Comparison of ENCODE assay signal across 20 cellular contexts in genomic region chr20:62413025-62413580, GRCh38. TPM values are rescaled to one million over a fixed set of nuclear protein-coding genes. Genes with fewer than 3 reads are reported as not detected.
DNase-seq lines count a peak whose midpoint lies in the region; ATAC-seq, FAIRE-seq and TF ChIP-seq lines count a peak whose summit lies in the region.
"Had no signal": no experiment of that assay in that cellular context is flagged by ENCODE, and none has a peak within 500 bp of the region (broad histone marks: within the 10 kb centered on the region; RNA-seq: fewer than 3 reads in every experiment).

No MANE protein-coding gene starts in this region.

- H2AK5ac ChIP-seq in H1 (ENCODE audit: low read depth, low read length) = no peak overlapping the region
- H2AK5ac ChIP-seq in neuronal stem cell (ENCODE audit: low read depth, low read length) = peak overlapping the region; percentile 84

- no peak overlapping the region for H2BK20ac ChIP-seq in H1 (ENCODE audit: low read length)

- POLR2A ChIA-PET in H1 (lab: Charles Lee; ENCODE audit: partially characterized antibody) = no interaction called here

- no peak overlapping the region for H2BK120ac ChIP-seq in H1 (replicated peaks; ENCODE audit: low read depth, low read length)
- H2BK120ac ChIP-seq in neuronal stem cell (ENCODE audit: low read depth, low read length) = no peak overlapping the region

- no peak overlapping the region for H3K56ac ChIP-seq in H1 (replicated peaks; ENCODE audit: insufficient read length, low read depth, low read length)

- no peak overlapping the region for H2AFZ ChIP-seq in H1 (ENCODE audit: low read length)
- H2AFZ ChIP-seq in neuronal stem cell (ENCODE audit: low read length) = no peak overlapping the region
- H2AFZ ChIP-seq in mammary epithelial cell (ENCODE audit: low read depth, low read length) = no peak overlapping the region

- H3K79me1 ChIP-seq in H1 (ENCODE audit: low read depth, low read length) (no peaks in the 10 kb centered on the region), neuronal stem cell (ENCODE audit: low read depth, low read length) (no peaks in the 10 kb centered on the region)

- no peak overlapping the region for H4K5ac ChIP-seq in H1 (ENCODE audit: insufficient read length, low read depth, low read length)

- H3K36me3 ChIP-seq in H1 (ENCODE audit: control insufficient read depth in 2 of 4, insufficient read depth in 4 of 4, low read length in 3 of 4) = no peaks in the 10 kb centered on the region
- H3K36me3 ChIP-seq in neuronal stem cell (replicated peaks in 1 of 2; ENCODE audit: control insufficient read depth in 2 of 2, insufficient read depth in 2 of 2, low read length in 2 of 2) = no peaks in the 10 kb centered on the region
- no peaks in the 10 kb centered on the region for H3K36me3 ChIP-seq in mammary epithelial cell (ENCODE audit: insufficient read depth, low read length)
- H3K36me3 ChIP-seq: BLaER1 treated with 17β-estradiol and CSF1 and Interleukin-3, amounts not matched to agents 10 nM and 100 nM had no signal

- no peak for TF ChIP-seq POLR2A in H1 (IDR thresholded peaks at IDR 0.05; ENCODE audit: control extremely low read depth in 1 of 2, low read depth in 2 of 2, low read length in 2 of 2)

- H4K91ac ChIP-seq in H1 (replicated peaks; ENCODE audit: insufficient read length, low read length) (no peak overlapping the region), neuronal stem cell (ENCODE audit: low read depth, low read length, poor library complexity) (no peak overlapping the region)

- no peak for TF ChIP-seq RAD21 in H1 (IDR thresholded peaks at IDR 0.05 in 1 of 2, conservative IDR thresholded peaks at IDR 0.05 in 1 of 2; ENCODE audit: low read depth in 2 of 2, low read length in 2 of 2)

- H4K20me1 ChIP-seq in H1 (replicated peaks in 1 of 2; ENCODE audit: control insufficient read depth in 1 of 2, insufficient read depth in 2 of 2, low read length in 2 of 2) (peaks cover 0 to 2% of the 10 kb centered on the region in 2 experiments), mammary epithelial cell (ENCODE audit: insufficient read depth, low read length) (no peaks in the 10 kb centered on the region)

- no peak overlapping the region for H3K18ac ChIP-seq in H1 (ENCODE audit: extremely low read depth, low read length)
- no peak overlapping the region for H3K18ac ChIP-seq in neuronal stem cell (ENCODE audit: low read length)

- intact Hi-C loops in mammary epithelial cell (cut with micrococcal nuclease) = no loop called here

- H2BK12ac ChIP-seq in H1 (ENCODE audit: low read depth, low read length) (no peak overlapping the region), neuronal stem cell (ENCODE audit: low read length) (no peak overlapping the region)

- TF ChIP-seq EP300 in H1 (IDR thresholded peaks at IDR 0.05; ENCODE audit: borderline replicate concordance in 1 of 2, low read depth in 2 of 2, low read length in 2 of 2) = no peak

- H3K23ac ChIP-seq in H1 (ENCODE audit: insufficient read length) (no peak overlapping the region), neuronal stem cell (ENCODE audit: low read depth, low read length, poor library complexity) (no peak overlapping the region)

- no peaks in the 10 kb centered on the region for H3K9me3 ChIP-seq in H1 (ENCODE audit: insufficient read depth in 2 of 2, low read depth in 1 of 2, low read length in 1 of 2)
- H3K9me3 ChIP-seq in neuronal stem cell (replicated peaks in 1 of 2; ENCODE audit: control insufficient read depth in 2 of 2, insufficient read depth in 1 of 2, low read depth in 1 of 2, low read length in 2 of 2) = no peaks in the 10 kb centered on the region
- no peaks in the 10 kb centered on the region for H3K9me3 ChIP-seq in mammary epithelial cell (replicated peaks; ENCODE audit: insufficient read depth, low read length)
- H3K9me3 ChIP-seq: BLaER1 treated with 17β-estradiol and CSF1 and Interleukin-3, amounts not matched to agents 10 nM and 100 nM had no signal

- H2BK15ac ChIP-seq in H1 (ENCODE audit: low read length) = no peak overlapping the region
- no peak overlapping the region for H2BK15ac ChIP-seq in neuronal stem cell (ENCODE audit: low read length)

- H3K14ac ChIP-seq in H1 (ENCODE audit: insufficient read length) (no peak overlapping the region), neuronal stem cell (ENCODE audit: low read length) (peak overlapping the region; percentile 71)

- TF ChIP-seq CTCF in H1 (IDR thresholded peaks at IDR 0.05; ENCODE audit: control extremely low read depth in 1 of 3, insufficient read depth in 1 of 3, low read depth in 1 of 3, low read length in 3 of 3) (no peak), mammary epithelial cell (conservative IDR thresholded peaks at IDR 0.05 in 1 of 2, IDR thresholded peaks at IDR 0.05 in 1 of 2; ENCODE audit: extremely low read depth in 1 of 2, insufficient read depth in 1 of 2, low read depth in 1 of 2, low read length in 2 of 2) (no peak)

- dilution Hi-C loops in mammary epithelial cell (cut with HindIII; ENCODE audit: low sequenced_read_pairs) = no loop called here

- H3K4me1 ChIP-seq in H1 (replicated peaks in 1 of 4; ENCODE audit: control insufficient read depth in 3 of 4, insufficient read depth in 4 of 4, low read length in 3 of 4) (peaks cover 0 to 8% (median 0%) of the 10 kb centered on the region in 4 experiments; a peak in 3 of 7 replicates), neuronal stem cell (ENCODE audit: control insufficient read depth in 2 of 2, insufficient read depth in 1 of 2, low read depth in 1 of 2, low read length in 2 of 2) (peaks cover 0 to 3% of the 10 kb centered on the region in 2 donors), mammary epithelial cell (ENCODE audit: insufficient read depth, low read length) (peaks cover 8% of the 10 kb centered on the region)

- H3K23me2 ChIP-seq in H1 (ENCODE audit: low read depth, low read length) = no peaks in the 10 kb centered on the region

- no peaks in the 10 kb centered on the region for H3K79me2 ChIP-seq in H1 (ENCODE audit: control insufficient read depth in 1 of 2, insufficient read depth in 2 of 2, low read length in 2 of 2)
- H3K79me2 ChIP-seq in mammary epithelial cell (ENCODE audit: insufficient read depth, low read length) = no peaks in the 10 kb centered on the region

- H4K8ac ChIP-seq in H1 (ENCODE audit: extremely low read depth, insufficient read depth, low read length) (peak overlapping the region; percentile 79), neuronal stem cell (ENCODE audit: low read depth, low read length) (peak overlapping the region; percentile 82)

- H2BK5ac ChIP-seq in H1 (ENCODE audit: low read depth, low read length) = no peak overlapping the region
- H2BK5ac ChIP-seq in neuronal stem cell (ENCODE audit: low read length) = peak overlapping the region; percentile 75

- H3K4me3 ChIP-seq in H1 (ENCODE audit: extremely low read depth in 1 of 4, insufficient read depth in 2 of 4, low read depth in 3 of 4, low read length in 4 of 4) (no peak overlapping the region), neuronal stem cell (ENCODE audit: low read length in 2 of 2) (no peak overlapping the region), mammary epithelial cell (replicated peaks in 1 of 3; ENCODE audit: insufficient read depth in 1 of 3, low read depth in 2 of 3, low read length in 3 of 3) (no peak overlapping the region)
- H3K4me3 ChIP-seq: BLaER1 treated with 17β-estradiol and CSF1 and Interleukin-3, amounts not matched to agents 10 nM and 100 nM; GM12878 had no signal

- DNase-seq in COLO668 (lab: John Stamatoyannopoulos, UW; ENCODE audit: unreplicated experiment) (peak; percentile 18), HT-29 (ENCODE audit: low spot score) (peak; percentile 48), H1 (ENCODE audit: low read depth in 1 of 2, low spot score in 2 of 2) (no peak), neuronal stem cell (ENCODE audit: low spot score) (no peak), mammary epithelial cell (no peak)
- no peak for DNase-seq in stimulated activated CD4-positive, alpha-beta T cell treated with anti-CD3 and anti-CD28 coated beads, Interleukin-4, amount 100 ng/mL, for 1 hour
- DNase-seq in activated naive CD4-positive, alpha-beta T cell treated with anti-CD3 and anti-CD28 coated beads, Interleukin-2, amount 50 U/mL, for 16 hours = no peak
- DNase-seq: ACHN; CD4-positive, CD25-positive, alpha-beta regulatory T cell; DMS79; HCEC 1CT; IMR-90 had no signal

- H3K4ac ChIP-seq in H1 (replicated peaks; ENCODE audit: insufficient read length, low read depth, low read length) (no peak overlapping the region), neuronal stem cell (ENCODE audit: low read length) (no peak overlapping the region)

- 90% methylated on average over 10 of the region's 11 CpGs; no CpG with 5 or more reads in 1 of the 2 experiments for WGBS in H1 (ENCODE audit: extremely low coverage in 1 of 2, insufficient coverage in 1 of 2, insufficient read length in 1 of 2, insufficient replicate concordance in 2 of 2, low coverage in 1 of 2, low lambda C conversion rate in 2 of 2, missing lambda C conversion rate in 1 of 2), 2 experiments
- no CpG with 5 or more reads among the region's 11 CpGs for WGBS in neuronal stem cell (ENCODE audit: extremely low coverage in 2 of 2, insufficient read length in 2 of 2, insufficient replicate concordance in 1 of 2), 2 donors
- WGBS in mammary epithelial cell (ENCODE audit: low coverage, missing lambda C conversion rate) = 94% methylated on average over 9 of the region's 11 CpGs

- H3K27me3 ChIP-seq in H1 (replicated peaks in 1 of 4; ENCODE audit: control insufficient read depth in 3 of 4, extremely low read depth in 1 of 4, insufficient read depth in 3 of 4, low read length in 3 of 4) (peaks cover 0 to 3% (median 0%) of the 10 kb centered on the region in 4 experiments; a peak in 2 of 7 replicates), neuronal stem cell (ENCODE audit: control insufficient read depth in 3 of 3, insufficient read depth in 3 of 3, low read depth in 1 of 3, low read length in 3 of 3) (peaks cover 0 to 87% (median 4%) of the 10 kb centered on the region in 3 experiments), mammary epithelial cell (ENCODE audit: insufficient read depth, low read length) (peaks cover 2% of the 10 kb centered on the region)
- H3K27me3 ChIP-seq: BLaER1 treated with 17β-estradiol and CSF1 and Interleukin-3, amounts not matched to agents 10 nM and 100 nM had no signal

- H3K27ac ChIP-seq in H1 (ENCODE audit: low read depth, low read length) = no peak overlapping the region
- H3K27ac ChIP-seq in neuronal stem cell (replicated peaks; ENCODE audit: low read length) = no peak overlapping the region
- no peak overlapping the region for H3K27ac ChIP-seq in mammary epithelial cell (ENCODE audit: insufficient read depth, low read depth, low read length)
- H3K27ac ChIP-seq: BLaER1 treated with 17β-estradiol and CSF1 and Interleukin-3, amounts not matched to agents 10 nM and 100 nM; HL-60 had no signal

- CTCF ChIA-PET in H1 (lab: Charles Lee; ENCODE audit: partially characterized antibody) (interaction anchor here (0.8 to 7.1 kb wide), 4 partner anchors 8 to 378 kb away, joined by 3 to 104 read pairs (median 6); partner anchors contain the start of gene RBBP8NL), mammary epithelial cell (lab: Charles Lee; ENCODE audit: low non-redundant PET) (no interaction called here)

- H3K4me2 ChIP-seq in H1 (ENCODE audit: insufficient read depth in 1 of 2, low read depth in 2 of 2, low read length in 2 of 2) (no peak overlapping the region), neuronal stem cell (ENCODE audit: insufficient read depth, low read length, poor library complexity, severe bottlenecking) (no peak overlapping the region), mammary epithelial cell (ENCODE audit: insufficient read depth, low read depth, low read length) (no peak overlapping the region)

- in situ Hi-C loops in mammary epithelial cell (cut with MboI; ENCODE audit: low sequenced_read_pairs in 2 of 2) = no loop called here

- no TSS peak for BruUV-seq in mammary epithelial cell (replicated peaks; lab: Mats Ljungman, UMichigan)

- no peak overlapping the region for H3K9ac ChIP-seq in H1 (replicated peaks in 1 of 4; ENCODE audit: extremely low read depth in 1 of 4, low read depth in 3 of 4, low read length in 3 of 4)
- no peak overlapping the region for H3K9ac ChIP-seq in neuronal stem cell (ENCODE audit: low read depth, low read length, poor library complexity)
- no peak overlapping the region for H3K9ac ChIP-seq in mammary epithelial cell (ENCODE audit: insufficient read depth, low read length)
- H3K9ac ChIP-seq: BLaER1 treated with 17β-estradiol and CSF1 and Interleukin-3, amounts not matched to agents 10 nM and 100 nM had no signal

- no peak for ATAC-seq in GM21723 (IDR thresholded peaks at IDR 0.05; ENCODE audit: unreplicated experiment)
- ATAC-seq: GM12878 had no signal

- no peak for FAIRE-seq in H1 (lab: Jason Lieb, UNC)
- FAIRE-seq: GM12878, GM18507 had no signal

RNA-seq across cellular contexts. Expression of gene CABLES2, which starts 6.0 kb away (rescaled TPM):
- total RNA-seq in HT-29 (2014; rRNA removed; shearing (Covaris generic)) = 9.5 and 9.8 TPM in 2 replicates
- total RNA-seq in H1 (2021; fragmentation: NEBNext Ultra II Directional; extraction: Animal tissue kit (Norgen Biotek cat#: 25700)) = 8.0 TPM in 2 replicates
- polyA plus RNA-seq in H1 (2011; rRNA removed) = 8.8 and 10.5 TPM in 2 replicates
- polyA plus RNA-seq in H1 (2011; cell fraction: cytosol; rRNA removed) = 6.5 TPM
- 9.7 TPM for polyA plus RNA-seq in H1 (2011; cell fraction: nucleus; rRNA removed)
- 8.2 to 10.9 TPM (median 9.6 TPM) in 4 replicates for polyA plus RNA-seq in H1 (2012, experiment 1 of 2)
- polyA plus RNA-seq in H1 (2012, experiment 2 of 2) = 7.4 TPM
- polyA plus RNA-seq in H1 (2013, experiment 1 of 2) = 5.3 TPM
- 5.6 TPM for polyA plus RNA-seq in H1 (2013, experiment 2 of 2)
- 5.2 and 5.7 TPM in 2 replicates for polyA minus RNA-seq in H1 (2011; rRNA and poly(A)+ RNA removed)
- polyA minus RNA-seq in H1 (2011; cell fraction: cytosol; rRNA and poly(A)+ RNA removed) = 7.8 TPM
- 4.3 TPM for polyA minus RNA-seq in H1 (2011; cell fraction: nucleus; rRNA and poly(A)+ RNA removed)
- polyA plus RNA-seq in neuronal stem cell (2013, experiment 1 of 2) = 15.0 TPM
- polyA plus RNA-seq in neuronal stem cell (2013, experiment 2 of 2) = 14.9 TPM
- total RNA-seq in mammary epithelial cell = 1 to 10 TPM; 2.3 to 4.4 TPM
- polyA plus RNA-seq in mammary epithelial cell = 4.7 TPM
- 12.8 TPM for polyA minus RNA-seq in mammary epithelial cell

RNA-seq across cellular contexts. Expression of gene RBBP8NL, which starts 14.2 kb away (rescaled TPM):
- 24.4 and 26.7 TPM in 2 replicates for total RNA-seq in HT-29 (2014; rRNA removed; shearing (Covaris generic))
- 0.43 and 0.59 TPM in 2 replicates for total RNA-seq in H1 (2021; fragmentation: NEBNext Ultra II Directional; extraction: Animal tissue kit (Norgen Biotek cat#: 25700))
- polyA plus RNA-seq in H1 (2011; rRNA removed) = 0.48 and 0.88 TPM in 2 replicates
- 0.75 TPM for polyA plus RNA-seq in H1 (2011; cell fraction: cytosol; rRNA removed)
- 1.4 TPM for polyA plus RNA-seq in H1 (2011; cell fraction: nucleus; rRNA removed)
- polyA plus RNA-seq in H1 (2012, experiment 1 of 2) = 0.55 to 1.1 TPM (median 0.65 TPM) in 4 replicates
- polyA plus RNA-seq in H1 (2012, experiment 2 of 2) = 0.46 TPM
- 0.71 TPM for polyA plus RNA-seq in H1 (2013, experiment 1 of 2)
- 0.63 TPM for polyA plus RNA-seq in H1 (2013, experiment 2 of 2)
- polyA minus RNA-seq in H1 (2011; rRNA and poly(A)+ RNA removed) = 0.09 and 0.20 TPM in 2 replicates
- polyA minus RNA-seq in H1 (2011; cell fraction: cytosol; rRNA and poly(A)+ RNA removed) = 1.4 TPM
- polyA minus RNA-seq in H1 (2011; cell fraction: nucleus; rRNA and poly(A)+ RNA removed) = 1.9 TPM
- not detected for polyA plus RNA-seq in neuronal stem cell (2013, experiment 1 of 2)
- polyA plus RNA-seq in neuronal stem cell (2013, experiment 2 of 2) = not detected
- total RNA-seq in mammary epithelial cell = under 1 TPM in 1 of 2 donors, not detected in 1; 0.14 TPM
- polyA plus RNA-seq in mammary epithelial cell = 0.03 TPM
- polyA minus RNA-seq in mammary epithelial cell = not detected
- total RNA-seq: A172; CD4-positive, CD25-positive, alpha-beta regulatory T cell; G401; GM12878; H4; IMR-90 had no signal
- polyA plus RNA-seq: CD4-positive, CD25-positive, alpha-beta regulatory T cell; GM12878; IMR-90 had no signal

RNA-seq across cellular contexts. Expression of gene RPS21, which starts 26.2 kb away (rescaled TPM):
- 3,073 and 3,139 TPM in 2 replicates for total RNA-seq in HT-29 (2014; rRNA removed; shearing (Covaris generic))
- total RNA-seq in H1 (2021; fragmentation: NEBNext Ultra II Directional; extraction: Animal tissue kit (Norgen Biotek cat#: 25700)) = 1,787 and 1,829 TPM in 2 replicates
- 7,219 and 8,331 TPM in 2 replicates for polyA plus RNA-seq in H1 (2011; rRNA removed)
- 7,720 TPM for polyA plus RNA-seq in H1 (2011; cell fraction: cytosol; rRNA removed)
- polyA plus RNA-seq in H1 (2011; cell fraction: nucleus; rRNA removed) = 4,705 TPM
- polyA plus RNA-seq in H1 (2012, experiment 1 of 2) = 4,429 to 5,604 TPM (median 4,871 TPM) in 4 replicates
- polyA plus RNA-seq in H1 (2012, experiment 2 of 2) = 4,124 TPM
- polyA plus RNA-seq in H1 (2013, experiment 1 of 2) = 4,907 TPM
- 4,204 TPM for polyA plus RNA-seq in H1 (2013, experiment 2 of 2)
- 654 and 663 TPM in 2 replicates for polyA minus RNA-seq in H1 (2011; rRNA and poly(A)+ RNA removed)
- polyA minus RNA-seq in H1 (2011; cell fraction: cytosol; rRNA and poly(A)+ RNA removed) = 718 TPM
- polyA minus RNA-seq in H1 (2011; cell fraction: nucleus; rRNA and poly(A)+ RNA removed) = 1,108 TPM
- polyA plus RNA-seq in neuronal stem cell (2013, experiment 1 of 2) = 3,158 TPM
- 3,117 TPM for polyA plus RNA-seq in neuronal stem cell (2013, experiment 2 of 2)
- total RNA-seq in mammary epithelial cell = 1,000 to 10,000 TPM in 1 of 2 donors, 100 to 1,000 TPM in 1; 894 to 1,553 TPM
- polyA plus RNA-seq in mammary epithelial cell = 3,470 TPM
- 261 TPM for polyA minus RNA-seq in mammary epithelial cell

RNA-seq across cellular contexts. Expression of gene LAMA5, which starts 46.0 kb away (rescaled TPM):
- 286 and 336 TPM in 2 replicates for total RNA-seq in HT-29 (2014; rRNA removed; shearing (Covaris generic))
- 210 and 225 TPM in 2 replicates for total RNA-seq in H1 (2021; fragmentation: NEBNext Ultra II Directional; extraction: Animal tissue kit (Norgen Biotek cat#: 25700))
- polyA plus RNA-seq in H1 (2011; rRNA removed) (34.4 and 90.7 TPM in 2 replicates), mammary epithelial cell (9.7 TPM)
- 57.6 TPM for polyA plus RNA-seq in H1 (2011; cell fraction: cytosol; rRNA removed)
- polyA plus RNA-seq in H1 (2011; cell fraction: nucleus; rRNA removed) = 648 TPM
- 136 to 235 TPM (median 223 TPM) in 4 replicates for polyA plus RNA-seq in H1 (2012, experiment 1 of 2)
- 130 TPM for polyA plus RNA-seq in H1 (2012, experiment 2 of 2)
- polyA plus RNA-seq in H1 (2013, experiment 1 of 2) = 107 TPM
- 82.4 TPM for polyA plus RNA-seq in H1 (2013, experiment 2 of 2)
- 24.2 and 31.4 TPM in 2 replicates for polyA minus RNA-seq in H1 (2011; rRNA and poly(A)+ RNA removed)
- polyA minus RNA-seq in H1 (2011; cell fraction: cytosol; rRNA and poly(A)+ RNA removed) = 70.1 TPM
- 212 TPM for polyA minus RNA-seq in H1 (2011; cell fraction: nucleus; rRNA and poly(A)+ RNA removed)
- 59.5 TPM for polyA plus RNA-seq in neuronal stem cell (2013, experiment 1 of 2)
- polyA plus RNA-seq in neuronal stem cell (2013, experiment 2 of 2) = 57.4 TPM
- 100 to 1,000 TPM in 1 of 2 donors, 10 to 100 TPM in 1; 71.3 to 220 TPM for total RNA-seq in mammary epithelial cell
- polyA minus RNA-seq in mammary epithelial cell = 19.0 TPM

Comparison
In these comparisons a context has a peak if more than half of its experiments do, and no peak if none do; other contexts are left out.
1. DNase-seq: peak in COLO668 (single experiment) and HT-29 (single experiment); none in H1 (0 of 2), neuronal stem cell (single experiment), mammary epithelial cell (single experiment), stimulated activated CD4-positive, alpha-beta T cell treated with anti-CD3 and anti-CD28 coated beads, Interleukin-4, amount 100 ng/mL, for 1 hour (single experiment) and activated naive CD4-positive, alpha-beta T cell treated with anti-CD3 and anti-CD28 coated beads, Interleukin-2, amount 50 U/mL, for 16 hours (single experiment).
2. RNA of gene RBBP8NL, which starts 14.2 kb away (total RNA-seq): 24.4 to 26.7 TPM in HT-29; 0.43 to 0.59 TPM in H1 and 0.14 TPM in mammary epithelial cell; every median in the first group is over 10 times any median in the second.